In the genomic region with DNA sequence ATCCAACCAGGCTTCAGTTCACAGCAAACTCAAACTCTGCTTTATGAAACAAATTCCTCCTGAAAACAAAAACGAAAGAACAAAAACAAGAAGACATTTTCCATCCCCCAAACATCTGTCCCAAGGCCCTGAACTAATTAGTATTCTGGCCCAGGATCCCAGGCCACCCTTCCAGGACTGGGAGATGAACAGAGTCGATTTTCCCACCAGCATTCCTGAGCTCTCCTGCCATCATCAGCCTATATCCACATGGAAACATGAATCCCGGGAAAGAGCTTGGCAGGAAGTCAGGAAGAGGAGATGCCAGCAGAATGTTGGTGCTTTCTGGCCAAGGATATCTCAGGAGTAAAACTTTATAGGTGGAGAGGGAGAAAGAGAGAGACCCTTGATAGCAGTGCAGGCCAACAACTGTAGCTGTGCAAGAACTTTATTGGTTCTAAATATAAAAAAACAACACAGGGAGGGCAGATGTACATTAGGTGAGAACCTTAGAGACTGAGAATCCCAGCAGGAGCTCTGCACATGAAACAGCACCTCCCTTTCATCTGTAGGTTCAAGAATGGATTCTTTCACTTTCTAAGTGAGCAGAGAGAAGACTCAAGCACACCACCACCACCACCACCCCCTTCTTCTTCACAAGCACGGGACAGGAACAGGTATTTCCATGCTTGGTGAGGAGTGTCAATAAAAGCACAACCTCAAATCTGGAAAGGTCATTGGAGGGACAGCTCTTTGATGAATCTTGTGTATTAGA, we compare ENCODE assay signal across 17 cellular contexts.
DNase-seq lines count a peak whose midpoint lies in the region; ATAC-seq and TF ChIP-seq lines count a peak whose summit lies in the region.
"Had no signal": no experiment of that assay in that cellular context is flagged by ENCODE, and none has a peak within 500 bp of the region (broad histone marks: within the 10 kb centered on the region; RNA-seq: fewer than 3 reads in every experiment).

No MANE protein-coding gene starts in this region.

- H3K27me3 ChIP-seq in MG63 (no peaks in the 10 kb centered on the region), parathyroid adenoma (ENCODE audit: control insufficient read depth, insufficient read depth, low read length) (no peaks in the 10 kb centered on the region)
- H3K27me3 ChIP-seq: brain microvascular endothelial cell had no signal

- H3K9ac ChIP-seq in parathyroid adenoma: no peak overlapping the region

- H3K4me1 ChIP-seq in parathyroid adenoma: peaks cover 5% of the 10 kb centered on the region
- H3K4me1 ChIP-seq: psoas muscle had no signal

- ATAC-seq in HG03280 (IDR thresholded peaks at IDR 0.05; ENCODE audit: unreplicated experiment): no peak
- ATAC-seq: activated T-cell treated with anti-CD3 and anti-CD28 coated beads, Interleukin-2, amount 50 U/mL, for 4 hours; natural killer cell treated with Interleukin-12 subunit alpha and Interleukin-12 subunit beta and Interleukin-15 and Interleukin-18, amount 100 ng/mL, for 72 hours; psoas muscle; Right ventricle myocardium inferior had no signal

- H3K4me2 ChIP-seq in parathyroid adenoma (ENCODE audit: low read length): no peak overlapping the region

- no peak overlapping the region for H3K27ac ChIP-seq in parathyroid adenoma
- H3K27ac ChIP-seq: brain microvascular endothelial cell, psoas muscle had no signal

- H3K4me3 ChIP-seq in MG63 (no peak overlapping the region), fibroblast of mammary gland (ENCODE audit: control insufficient read depth, low read depth, low read length) (no peak overlapping the region), parathyroid adenoma (ENCODE audit: low read depth, low read length) (no peak overlapping the region)
- H3K4me3 ChIP-seq: psoas muscle had no signal

- peak; percentile 44 for DNase-seq in GM03348 (ENCODE audit: low spot score)
- peak; percentile 27 for DNase-seq in MG63
- DNase-seq in fibroblast of mammary gland (ENCODE audit: low read depth): peak; percentile 3
- no peak for DNase-seq in stimulated activated CD4-positive, alpha-beta T cell treated with anti-CD3 and anti-CD28 coated beads, Interleukin-4, amount 100 ng/mL, for 24 hours
- DNase-seq in RKO (ENCODE audit: low spot score): no peak
- DNase-seq: activated CD4-positive, alpha-beta memory T cell treated with anti-CD3 and anti-CD28 coated beads, Interleukin-2, amount 10 ng/mL, durations not matched to agents 7 days and 5 days; activated naive CD8-positive, alpha-beta T cell treated with anti-CD3 and anti-CD28 coated beads, Interleukin-2, amount 10 ng/mL, durations not matched to agents 7 days and 5 days; activated T-cell treated with anti-CD3 and anti-CD28 coated beads, Interleukin-2, amount 50 U/mL, for 4 hours; brain microvascular endothelial cell; NCI-H2081; NCI-H446 treated with DMSO at 0.1 percent for 48 hours; psoas muscle; T-helper 1 cell had no signal

- H3K9me3 ChIP-seq in MG63 (no peaks in the 10 kb centered on the region; the same call in 1 of the 2 replicates), parathyroid adenoma (ENCODE audit: control insufficient read depth, low read length) (no peaks in the 10 kb centered on the region)
- H3K9me3 ChIP-seq: psoas muscle had no signal

- no peak for TF ChIP-seq CTCF in fibroblast of mammary gland (conservative IDR thresholded peaks at IDR 0.05; ENCODE audit: control insufficient read depth, insufficient read depth, low read depth, low read length)
- TF ChIP-seq CTCF in parathyroid adenoma (IDR thresholded peaks at IDR 0.05): no peak

- H2AFZ ChIP-seq in parathyroid adenoma: peak overlapping the region; percentile 53

- H3K79me2 ChIP-seq in parathyroid adenoma: no peaks in the 10 kb centered on the region

- no peaks in the 10 kb centered on the region for H3K36me3 ChIP-seq in MG63
- H3K36me3 ChIP-seq in parathyroid adenoma (ENCODE audit: control insufficient read depth, insufficient read depth, low read length): no peaks in the 10 kb centered on the region
- H3K36me3 ChIP-seq: brain microvascular endothelial cell had no signal

Comparison
In these comparisons a context has a peak if more than half of its experiments do, and no peak if none do; other contexts are left out.
1. DNase-seq: peak in GM03348 (single experiment), MG63 (single experiment) and fibroblast of mammary gland (single experiment); none in stimulated activated CD4-positive, alpha-beta T cell treated with anti-CD3 and anti-CD28 coated beads, Interleukin-4, amount 100 ng/mL, for 24 hours (single experiment) and RKO (single experiment).